12 cellular contexts compared by ENCODE assay signal in the genomic region with DNA sequence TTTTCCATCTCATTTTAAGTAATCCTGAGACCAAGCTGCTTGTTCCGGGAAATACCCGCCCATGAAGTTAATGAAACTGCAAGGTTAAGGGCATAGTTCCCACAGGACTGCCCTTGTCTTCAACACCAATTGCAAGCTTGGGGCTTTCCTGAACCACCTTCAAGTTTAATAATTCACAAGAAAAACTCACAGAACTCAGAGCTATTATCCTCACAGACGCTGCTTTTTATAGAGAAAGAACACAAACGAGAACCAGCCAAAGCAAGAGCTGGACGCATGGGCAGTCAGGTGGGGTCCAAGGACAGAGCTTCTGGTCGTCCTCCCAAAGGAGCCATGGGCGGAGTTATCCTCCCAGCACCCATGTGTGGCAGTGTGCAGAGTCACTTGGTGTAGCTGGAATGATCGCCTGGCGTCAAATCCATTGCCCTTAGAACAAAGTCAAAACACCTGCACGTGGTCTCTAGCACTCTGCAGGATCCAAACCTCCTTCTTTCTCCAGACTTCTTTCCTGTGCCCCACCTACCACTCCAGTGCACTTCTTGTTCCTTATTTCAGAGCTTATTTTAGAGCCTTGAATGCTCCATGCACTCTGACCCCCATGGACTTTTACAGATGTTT. TPM values are rescaled to one million over a fixed set of nuclear protein-coding genes. Genes with fewer than 3 reads are reported as not detected.
DNase-seq lines count a peak whose midpoint lies in the region; ATAC-seq and TF ChIP-seq lines count a peak whose summit lies in the region.
"Had no signal": no experiment of that assay in that cellular context is flagged by ENCODE, and none has a peak within 500 bp of the region (broad histone marks: within the 10 kb centered on the region; RNA-seq: fewer than 3 reads in every experiment).

No MANE protein-coding gene starts in this region.

- CTCF ChIA-PET in activated CD4-positive, alpha-beta T cell treated with anti-CD3 and anti-CD28 coated beads, Interleukin-2, amount 10 ng/mL, durations not matched to agents 7 days and 5 days (lab: Charles Lee) = interaction anchor here (0.6 to 1.5 kb wide), 3 partner anchors 21 to 91 kb away, joined by 3 to 5 read pairs (median 3); no protein-coding TSS in a partner anchor

- peaks cover 11% of the 10 kb centered on the region for H3K4me1 Mint-ChIP-seq in neural crest cell
- peaks cover 1% of the 10 kb centered on the region for H3K4me1 Mint-ChIP-seq in activated CD4-positive, alpha-beta T cell treated with anti-CD3 and anti-CD28 coated beads, Interleukin-2, amount 10 ng/mL, durations not matched to agents 7 days and 5 days

- H3K36me3 Mint-ChIP-seq in neural crest cell (ENCODE audit: low read depth) = no peaks in the 10 kb centered on the region
- peaks cover 31% of the 10 kb centered on the region for H3K36me3 Mint-ChIP-seq in activated CD4-positive, alpha-beta T cell treated with anti-CD3 and anti-CD28 coated beads, Interleukin-2, amount 10 ng/mL, durations not matched to agents 7 days and 5 days (ENCODE audit: low read depth)

- H3K36me3 ChIP-seq in WERI-Rb-1 = no peaks in the 10 kb centered on the region

- H3K4me3 ChIP-seq in WERI-Rb-1 (ENCODE audit: low read depth, low read length) = no peak overlapping the region

- H3K27me3 Mint-ChIP-seq in neural crest cell (ENCODE audit: low read depth) = no peaks in the 10 kb centered on the region
- no peaks in the 10 kb centered on the region for H3K27me3 Mint-ChIP-seq in activated CD4-positive, alpha-beta T cell treated with anti-CD3 and anti-CD28 coated beads, Interleukin-2, amount 10 ng/mL, durations not matched to agents 7 days and 5 days
- H3K27me3 Mint-ChIP-seq: naive B cell had no signal

- no peaks in the 10 kb centered on the region for H3K9me3 Mint-ChIP-seq in neural crest cell
- H3K9me3 Mint-ChIP-seq in activated CD4-positive, alpha-beta T cell treated with anti-CD3 and anti-CD28 coated beads, Interleukin-2, amount 10 ng/mL, durations not matched to agents 7 days and 5 days = no peaks in the 10 kb centered on the region
- H3K9me3 Mint-ChIP-seq: naive B cell had no signal

- DNase-seq in NCI-H526 treated with DMSO at 0.1 percent for 48 hours (lab: John Stamatoyannopoulos, UW) = peak; percentile 14
- DNase-seq in neural crest cell (ENCODE audit: low read depth, low spot score) = no peak
- no peak for DNase-seq in NCI-H82 treated with DMSO at 0.1 percent for 48 hours (lab: John Stamatoyannopoulos, UW; ENCODE audit: unreplicated experiment)
- DNase-seq in effector CD4-positive, alpha-beta T cell = no peak
- DNase-seq in WERI-Rb-1 = no peak
- no peak for DNase-seq in activated CD4-positive, alpha-beta T cell treated with anti-CD3 and anti-CD28 coated beads, Interleukin-2, amount 10 ng/mL, durations not matched to agents 7 days and 5 days
- DNase-seq: activated naive CD4-positive, alpha-beta T cell treated with anti-CD3 and anti-CD28 coated beads, Interleukin-2, amount 50 U/mL, for 16 hours; Caco-2; naive B cell; RPMI8226 had no signal

- H3K4me3 Mint-ChIP-seq in neural crest cell = no peak overlapping the region
- no peak overlapping the region for H3K4me3 Mint-ChIP-seq in activated CD4-positive, alpha-beta T cell treated with anti-CD3 and anti-CD28 coated beads, Interleukin-2, amount 10 ng/mL, durations not matched to agents 7 days and 5 days
- H3K4me3 Mint-ChIP-seq: naive B cell had no signal

- H3K27me3 ChIP-seq in WERI-Rb-1 (ENCODE audit: insufficient read depth, low read depth, severe bottlenecking) = no peaks in the 10 kb centered on the region

- ATAC-seq in GM18907 (IDR thresholded peaks at IDR 0.05; ENCODE audit: unreplicated experiment) = peak; percentile 84
- peak; percentile 66 for ATAC-seq in HG02678 (IDR thresholded peaks at IDR 0.05; ENCODE audit: unreplicated experiment)

- TF ChIP-seq CTCF in neural crest cell (conservative IDR thresholded peaks at IDR 0.05) (no peak), WERI-Rb-1 (IDR thresholded peaks at IDR 0.05; ENCODE audit: low read depth, low read length) (no peak)

- peak overlapping the region; percentile 12 for H3K27ac Mint-ChIP-seq in neural crest cell (ENCODE audit: unreplicated experiment)
- H3K27ac Mint-ChIP-seq in activated CD4-positive, alpha-beta T cell treated with anti-CD3 and anti-CD28 coated beads, Interleukin-2, amount 10 ng/mL, durations not matched to agents 7 days and 5 days = no peak overlapping the region

- POLR2A ChIA-PET in activated CD4-positive, alpha-beta T cell treated with anti-CD3 and anti-CD28 coated beads, Interleukin-2, amount 10 ng/mL, durations not matched to agents 7 days and 5 days (lab: Charles Lee) = no interaction called here

- H3K27ac ChIP-seq in WERI-Rb-1 = no peak overlapping the region

- no peaks in the 10 kb centered on the region for H3K9me3 ChIP-seq in WERI-Rb-1 (ENCODE audit: severe bottlenecking)
- H3K9me3 ChIP-seq: Caco-2 had no signal

RNA-seq across cellular contexts. Expression of a gene that starts 56.7 kb away (rescaled TPM):
- 5.0 and 5.4 TPM in 2 replicates for total RNA-seq in neural crest cell
- total RNA-seq in activated CD4-positive, alpha-beta T cell treated with anti-CD3 and anti-CD28 coated beads, Interleukin-2, amount 10 ng/mL, durations not matched to agents 7 days and 5 days = 10 to 100 TPM; 28.1 to 28.9 TPM
